ENCODE assay signal across 8 cellular contexts in the genomic region with DNA sequence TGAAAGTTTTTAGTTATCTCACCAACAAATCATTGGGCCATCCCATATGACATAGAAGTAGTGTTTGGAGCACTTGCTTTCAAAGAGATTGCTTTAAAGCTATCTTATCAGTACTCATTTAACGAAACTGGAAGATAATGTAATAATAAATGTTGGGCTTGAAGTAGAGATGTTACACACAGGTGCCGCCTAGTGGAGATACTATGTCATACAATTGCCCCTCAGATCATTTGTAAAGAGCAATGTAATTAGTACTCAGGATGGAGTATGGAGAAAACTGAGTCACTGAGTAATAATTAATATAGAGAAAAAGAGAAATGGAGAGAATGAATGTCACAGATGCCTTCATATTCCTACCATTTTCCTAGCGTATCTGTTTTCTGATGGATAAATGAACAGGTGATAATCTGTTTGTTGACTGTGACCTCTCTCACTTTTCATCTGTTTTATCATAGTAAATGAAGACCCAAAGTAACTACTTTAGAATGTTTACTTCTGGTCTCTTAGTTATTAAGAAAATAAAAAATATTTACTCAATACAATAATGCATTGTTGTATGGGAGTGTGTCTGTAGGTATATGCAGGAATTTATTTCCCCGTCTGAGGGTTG.
DNase-seq lines count a peak whose midpoint lies in the region; ATAC-seq, FAIRE-seq and TF ChIP-seq lines count a peak whose summit lies in the region.

No MANE protein-coding gene starts in this region.

- FAIRE-seq in D721Med (lab: Jason Lieb, UNC) = peak; percentile 90

- no peaks in the 10 kb centered on the region for H3K4me1 Mint-ChIP-seq in activated T-helper 2 cell treated with anti-CD3 and anti-CD28 coated beads, Interferon-gamma antibody, Interleukin-2, Interleukin-4, amounts not matched to agents 10 μg/mL and 5 μg/mL and 100 μg/mL, durations not matched to agents 14 hours and 24 hours and 36 hours (ENCODE audit: low read depth)

- no peaks in the 10 kb centered on the region for H3K9me3 Mint-ChIP-seq in activated T-helper 2 cell treated with anti-CD3 and anti-CD28 coated beads, Interferon-gamma antibody, Interleukin-2, Interleukin-4, amounts not matched to agents 10 μg/mL and 5 μg/mL and 100 μg/mL, durations not matched to agents 14 hours and 24 hours and 36 hours

- no peaks in the 10 kb centered on the region for H3K9me2 ChIP-seq in hepatocyte (replicated peaks; ENCODE audit: insufficient read depth)

- H3K27ac ChIP-seq in hepatocyte = no peak overlapping the region

- H3K27me3 Mint-ChIP-seq in activated T-helper 2 cell treated with anti-CD3 and anti-CD28 coated beads, Interferon-gamma antibody, Interleukin-2, Interleukin-4, amounts not matched to agents 10 μg/mL and 5 μg/mL and 100 μg/mL, durations not matched to agents 14 hours and 24 hours and 36 hours (ENCODE audit: low read depth) = peaks cover 6% of the 10 kb centered on the region

- CTCF ChIA-PET in HEK293T (lab: Yijun Ruan, JAX) = interaction anchor here (0.6 to 2.4 kb wide), 10 partner anchors 10 to 434 kb away, joined by 3 to 23 read pairs (median 3); no protein-coding TSS in a partner anchor

- H3K4me3 ChIP-seq in adipocyte (ENCODE audit: low read length) (no peak overlapping the region), hepatocyte (no peak overlapping the region)

- no peak overlapping the region for H3K27ac Mint-ChIP-seq in activated T-helper 2 cell treated with anti-CD3 and anti-CD28 coated beads, Interferon-gamma antibody, Interleukin-2, Interleukin-4, amounts not matched to agents 10 μg/mL and 5 μg/mL and 100 μg/mL, durations not matched to agents 14 hours and 24 hours and 36 hours

- H4K20me1 ChIP-seq in hepatocyte (ENCODE audit: insufficient read depth, poor library complexity, severe bottlenecking) = no peaks in the 10 kb centered on the region

- H3K9ac ChIP-seq in adipocyte (ENCODE audit: low read length) = no peak overlapping the region

- no peak for ATAC-seq in HG02588 (IDR thresholded peaks at IDR 0.05; ENCODE audit: unreplicated experiment)

- no peaks in the 10 kb centered on the region for H3K36me3 Mint-ChIP-seq in activated T-helper 2 cell treated with anti-CD3 and anti-CD28 coated beads, Interferon-gamma antibody, Interleukin-2, Interleukin-4, amounts not matched to agents 10 μg/mL and 5 μg/mL and 100 μg/mL, durations not matched to agents 14 hours and 24 hours and 36 hours (ENCODE audit: low read depth)

- no peak overlapping the region for H3K4me3 Mint-ChIP-seq in activated T-helper 2 cell treated with anti-CD3 and anti-CD28 coated beads, Interferon-gamma antibody, Interleukin-2, Interleukin-4, amounts not matched to agents 10 μg/mL and 5 μg/mL and 100 μg/mL, durations not matched to agents 14 hours and 24 hours and 36 hours (ENCODE audit: low read depth)

- no peaks in the 10 kb centered on the region for H3K9me3 ChIP-seq in adipocyte (ENCODE audit: control insufficient read depth, low read length)
- H3K9me3 ChIP-seq in hepatocyte (ENCODE audit: low read depth) = no peaks in the 10 kb centered on the region

- peak; percentile 98 for TF ChIP-seq CTCF in D721Med (IDR thresholded peaks at IDR 0.05; ENCODE audit: insufficient read depth, missing control alignments)
- peak; percentile 77 for TF ChIP-seq CTCF in hepatocyte (IDR thresholded peaks at IDR 0.05; ENCODE audit: poor library complexity)

- H3K27me3 ChIP-seq in adipocyte (replicated peaks; ENCODE audit: control insufficient read depth, insufficient read depth, low read length) (no peaks in the 10 kb centered on the region), hepatocyte (no peaks in the 10 kb centered on the region)

- H3K36me3 ChIP-seq in adipocyte (ENCODE audit: control insufficient read depth, insufficient read depth, low read length, severe bottlenecking) (no peaks in the 10 kb centered on the region), hepatocyte (replicated peaks; ENCODE audit: insufficient read depth, low read depth) (no peaks in the 10 kb centered on the region)

- H3K4me2 ChIP-seq in hepatocyte = peak overlapping the region; percentile 67

- 23% methylated on average over 4 of the region's 4 CpGs for WGBS in hepatocyte (ENCODE audit: low lambda C conversion rate, missing lambda C conversion rate)

- no peak overlapping the region for H2AFZ ChIP-seq in hepatocyte

- DNase-seq in D721Med (ENCODE audit: insufficient read length, low spot score) (peak; percentile 19), HEK293T (ENCODE audit: extremely low spot score) (peak; percentile 26), NCI-H82 treated with DMSO at 0.1 percent for 48 hours (lab: John Stamatoyannopoulos, UW; ENCODE audit: unreplicated experiment) (peak; percentile 47), adipocyte (ENCODE audit: low read depth) (peak; percentile 78), hepatocyte (ENCODE audit: low spot score) (peak; percentile 70)
- DNase-seq in stimulated activated CD4-positive, alpha-beta T cell treated with anti-CD3 and anti-CD28 coated beads, Interleukin-15, amount 100 ng/mL, for 24 hours = peak; percentile 37
- no peak for DNase-seq in activated T-helper 2 cell treated with anti-CD3 and anti-CD28 coated beads, Interferon-gamma antibody, Interleukin-2, Interleukin-4, amounts not matched to agents 10 μg/mL and 5 μg/mL and 100 μg/mL, durations not matched to agents 14 hours and 24 hours and 36 hours (ENCODE audit: low spot score)

- POLR2A ChIA-PET in HEK293T (lab: Yijun Ruan, JAX) = no interaction called here

- H3K79me2 ChIP-seq in hepatocyte = no peaks in the 10 kb centered on the region

- intact Hi-C loops in activated T-helper 2 cell treated with anti-CD3 and anti-CD28 coated beads, Interferon-gamma antibody, Interleukin-2, Interleukin-4, amounts not matched to agents 10 μg/mL and 5 μg/mL and 100 μg/mL, durations not matched to agents 14 hours and 24 hours and 36 hours (cut with micrococcal nuclease) = loop anchor here (1.0 to 5.0 kb wide), 2 partner anchors 214 to 440 kb away; no protein-coding TSS in a partner anchor

- H3K4me1 ChIP-seq in adipocyte (ENCODE audit: control insufficient read depth, insufficient read depth, low read length) (no peaks in the 10 kb centered on the region), hepatocyte (ENCODE audit: insufficient read depth) (no peaks in the 10 kb centered on the region)

TF ChIP-seq in HEK293T, 16 proteins besides CTCF, POLR2A, EP300 and RAD21:
- TF ChIP-seq, protein P1, sequence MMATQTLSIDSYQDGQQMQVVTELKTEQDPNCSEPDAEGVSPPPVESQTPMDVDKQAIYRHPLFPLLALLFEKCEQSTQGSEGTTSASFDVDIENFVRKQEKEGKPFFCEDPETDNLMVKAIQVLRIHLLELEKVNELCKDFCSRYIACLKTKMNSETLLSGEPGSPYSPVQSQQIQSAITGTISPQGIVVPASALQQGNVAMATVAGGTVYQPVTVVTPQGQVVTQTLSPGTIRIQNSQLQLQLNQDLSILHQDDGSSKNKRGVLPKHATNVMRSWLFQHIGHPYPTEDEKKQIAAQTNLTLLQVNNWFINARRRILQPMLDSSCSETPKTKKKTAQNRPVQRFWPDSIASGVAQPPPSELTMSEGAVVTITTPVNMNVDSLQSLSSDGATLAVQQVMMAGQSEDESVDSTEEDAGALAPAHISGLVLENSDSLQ (IDR thresholded peaks at IDR 0.05) = no peak
- TF ChIP-seq LEF1 (IDR thresholded peaks at IDR 0.05; ENCODE audit: borderline replicate concordance) (no peak), BHLHE40 (IDR thresholded peaks at IDR 0.05; ENCODE audit: borderline replicate concordance) (no peak), L3MBTL2 (conservative IDR thresholded peaks at IDR 0.05) (no peak), HDGF (IDR thresholded peaks at IDR 0.05; ENCODE audit: borderline replicate concordance) (no peak), ZNF384 (IDR thresholded peaks at IDR 0.05) (no peak), SUZ12 (IDR thresholded peaks at IDR 0.05) (no peak), CTBP1 (IDR thresholded peaks at IDR 0.05; ENCODE audit: borderline replicate concordance) (no peak), ELF4 (IDR thresholded peaks at IDR 0.05) (no peak), FOXA1 (IDR thresholded peaks at IDR 0.05) (no peak), SP1 (IDR thresholded peaks at IDR 0.05) (no peak), ARNT (IDR thresholded peaks at IDR 0.05) (no peak)
